Comparison of ENCODE assay signal across 8 cellular contexts in genomic region chr1:35869245-35869950, GRCh38. TPM values are rescaled to one million over a fixed set of nuclear protein-coding genes. Genes with fewer than 3 reads are reported as not detected.
DNase-seq lines count a peak whose midpoint lies in the region; ATAC-seq, FAIRE-seq and TF ChIP-seq lines count a peak whose summit lies in the region.
"Not testable (repeated sequence)": the region's sequence is repeated elsewhere in the genome, so short reads cannot be mapped to it uniquely, and the experiment has no call there.

No MANE protein-coding gene starts in this region.

- not testable (repeated sequence) for H2BK120ac ChIP-seq in trophoblast cell (ENCODE audit: insufficient read depth, low read length, poor library complexity)

- H3K14ac ChIP-seq in trophoblast cell (ENCODE audit: low read length): not testable (repeated sequence)

- not testable (repeated sequence) for H3K18ac ChIP-seq in trophoblast cell (ENCODE audit: low read length)

- not testable (repeated sequence) for H3K9me3 ChIP-seq in CD8-positive, alpha-beta memory T cell (ENCODE audit: low read length); ES-I3 (ENCODE audit: control insufficient read depth, insufficient read depth, low read length); NT2/D1 (ENCODE audit: insufficient read depth, low read length); K562 (replicated peaks; ENCODE audit: control insufficient read depth, insufficient read depth, low read depth, low read length); trophoblast cell (ENCODE audit: insufficient read depth, low read depth, low read length)

- peak overlapping the region; percentile 57 for H4K12ac ChIP-seq in trophoblast cell (ENCODE audit: low read depth, low read length)

- H3K4me3 ChIP-seq in CD8-positive, alpha-beta memory T cell (ENCODE audit: low read length); trophoblast cell (ENCODE audit: low read depth, low read length): not testable (repeated sequence)
- peak overlapping the region; percentile 94 for H3K4me3 ChIP-seq in NT2/D1 (ENCODE audit: insufficient read length, low read depth)
- H3K4me3 ChIP-seq in K562: peak overlapping the region; percentile 45

- TSS peak; percentile 97 for BruUV-seq in K562 (replicated peaks; lab: Mats Ljungman, UMichigan)

- H3K9me1 ChIP-seq in K562 (ENCODE audit: control insufficient read depth, insufficient read depth, low read length): not testable (repeated sequence)

- not testable (repeated sequence) for H3K23ac ChIP-seq in trophoblast cell (ENCODE audit: low read length)

- H3K4me3 Mint-ChIP-seq in CD8-positive, alpha-beta memory T cell: not testable (repeated sequence)
- H3K4me3 Mint-ChIP-seq in HFFc6: peak overlapping the region; percentile 22; the same call in 1 of the 2 replicates

- not testable (repeated sequence) for H2BK12ac ChIP-seq in trophoblast cell (ENCODE audit: low read length)

- WGBS in K562 (ENCODE audit: insufficient coverage, low coverage, missing lambda C conversion rate): 31% methylated on average over 26 of the region's 34 CpGs
- WGBS in trophoblast cell (ENCODE audit: extremely low coverage, insufficient coverage, insufficient read length): no CpG with 5 or more reads among the region's 34 CpGs

- not testable (repeated sequence) for H2AK5ac ChIP-seq in trophoblast cell (ENCODE audit: low read length)

- not testable (repeated sequence) for H4K20me1 ChIP-seq in K562 (replicated peaks; ENCODE audit: control insufficient read depth, insufficient read depth, low read length)

- H3K9ac ChIP-seq in ES-I3 (ENCODE audit: low read depth, low read length) (peak overlapping the region; percentile 20; the same call in 1 of the 2 replicates), NT2/D1 (ENCODE audit: insufficient read length, low read depth) (peak overlapping the region; percentile 93), K562 (ENCODE audit: insufficient read depth in 1 of 2, low read depth in 2 of 2, low read length in 2 of 2) (peak overlapping the region; percentile 70 to 77)
- not testable (repeated sequence) for H3K9ac ChIP-seq in trophoblast cell (ENCODE audit: low read length)

- CTCF ChIA-PET in CD8-positive, alpha-beta memory T cell (lab: Charles Lee): interaction anchor here (1.0 kb wide), 1 partner anchor 14 kb away, joined by 3 read pairs; the partner anchor contains the start of gene AGO1
- CTCF ChIA-PET in K562 (lab: Yijun Ruan, JAX; ENCODE audit: low intra/inter-chr PET ratio): not testable (repeated sequence)

- not testable (repeated sequence) for H3K27me3 Mint-ChIP-seq in CD8-positive, alpha-beta memory T cell; HFFc6 (ENCODE audit: insufficient read depth)

- H3K36me3 Mint-ChIP-seq in CD8-positive, alpha-beta memory T cell; HFFc6 (ENCODE audit: low read depth): not testable (repeated sequence)

- TF ChIP-seq EP300 in K562 (IDR thresholded peaks at IDR 0.05; ENCODE audit: low read length): not testable (repeated sequence)

- not testable (repeated sequence) for H3K4ac ChIP-seq in trophoblast cell (ENCODE audit: low read depth, low read length)

- H3K27ac Mint-ChIP-seq in CD8-positive, alpha-beta memory T cell; HFFc6: not testable (repeated sequence)

- H2AFZ ChIP-seq in K562 (ENCODE audit: low read depth, low read length): peak overlapping the region; percentile 80
- not testable (repeated sequence) for H2AFZ ChIP-seq in trophoblast cell (ENCODE audit: insufficient read depth, low read length, poor library complexity)

- not testable (repeated sequence) for H3K27me3 ChIP-seq in CD8-positive, alpha-beta memory T cell (ENCODE audit: insufficient read depth, low read length, poor library complexity, severe bottlenecking); NT2/D1 (ENCODE audit: insufficient read depth, insufficient read length); K562 (ENCODE audit: control insufficient read depth in 2 of 2, insufficient read depth in 2 of 2, low read length in 2 of 2); trophoblast cell (ENCODE audit: insufficient read depth, low read length)

- peak overlapping the region; percentile 77 for H3K4me2 ChIP-seq in K562 (ENCODE audit: insufficient read depth, low read length)
- H3K4me2 ChIP-seq in trophoblast cell (ENCODE audit: low read length): not testable (repeated sequence)

- intact Hi-C loops in K562 (cut with micrococcal nuclease): loop anchor here (1.0 kb wide), 1 partner anchor 13 kb away; no protein-coding TSS in a partner anchor

- H2BK5ac ChIP-seq in trophoblast cell (ENCODE audit: low read depth, low read length, poor library complexity): not testable (repeated sequence)

- not testable (repeated sequence) for H3K79me1 ChIP-seq in trophoblast cell (ENCODE audit: low read length)

- peak overlapping the region; percentile 24 for H3K27ac ChIP-seq in CD8-positive, alpha-beta memory T cell (ENCODE audit: low read depth, low read length)
- H3K27ac ChIP-seq in K562 (ENCODE audit: extremely low read depth, low read depth, low read length): peak overlapping the region; percentile 82
- not testable (repeated sequence) for H3K27ac ChIP-seq in trophoblast cell (ENCODE audit: low read depth, low read length)

- TF ChIP-seq RAD21 in K562 (CRISPR knock-in tag; conservative IDR thresholded peaks at IDR 0.05 in 1 of 2, IDR thresholded peaks at IDR 0.05 in 1 of 2): not testable (repeated sequence)

- not testable (repeated sequence) for H3K4me1 ChIP-seq in CD8-positive, alpha-beta memory T cell (ENCODE audit: insufficient read depth, low read length); ES-I3 (ENCODE audit: insufficient read depth, low read length); NT2/D1 (ENCODE audit: insufficient read depth, insufficient read length); K562 (replicated peaks in 1 of 2; ENCODE audit: control insufficient read depth in 2 of 2, insufficient read depth in 2 of 2, low read length in 2 of 2); trophoblast cell (ENCODE audit: control insufficient read depth in 1 of 2, insufficient read depth in 2 of 2, low read length in 2 of 2)

- not testable (repeated sequence) for H4K91ac ChIP-seq in trophoblast cell (ENCODE audit: low read depth, low read length)

- H3K9me3 Mint-ChIP-seq in CD8-positive, alpha-beta memory T cell; HFFc6: not testable (repeated sequence)

- FAIRE-seq in K562 (lab: Jason Lieb, UNC): peak; percentile 94

- not testable (repeated sequence) for H3K4me1 Mint-ChIP-seq in CD8-positive, alpha-beta memory T cell; HFFc6 (ENCODE audit: low read depth)

- in situ Hi-C loops in K562 (cut with MboI): not testable (repeated sequence)

- POLR2A ChIA-PET in CD8-positive, alpha-beta memory T cell (lab: Charles Lee): not testable (repeated sequence)
- POLR2A ChIA-PET in K562 (lab: Yijun Ruan, JAX): interaction anchor here (0.6 to 2.1 kb wide), 8 partner anchors 9 to 695 kb away, joined by 3 to 19 read pairs (median 4); no protein-coding TSS in a partner anchor

- ATAC-seq in K562: peak; percentile 96

- peaks cover 48% of the 10 kb centered on the region for H3K79me2 ChIP-seq in K562 (ENCODE audit: control insufficient read depth, insufficient read depth, low read length)
- H3K79me2 ChIP-seq in trophoblast cell (ENCODE audit: control insufficient read depth, insufficient read depth, low read length, poor library complexity): not testable (repeated sequence)

- H3K36me3 ChIP-seq in CD8-positive, alpha-beta memory T cell (ENCODE audit: insufficient read depth, low read length); ES-I3 (ENCODE audit: insufficient read depth, low read length); trophoblast cell (ENCODE audit: control insufficient read depth in 1 of 2, insufficient read depth in 2 of 2, low read length in 2 of 2): not testable (repeated sequence)
- H3K36me3 ChIP-seq in NT2/D1 (ENCODE audit: insufficient read depth, insufficient read length, low read length): peaks cover 22% of the 10 kb centered on the region
- H3K36me3 ChIP-seq in K562 (ENCODE audit: control insufficient read depth, insufficient read depth, low read length): peaks cover 16% of the 10 kb centered on the region; the same call in 2 of the 3 replicates

- DNase-seq in CD8-positive, alpha-beta memory T cell; HFFc6: not testable (repeated sequence)
- peak; percentile 98 for DNase-seq in NT2/D1 (ENCODE audit: low read depth, low spot score)
- peak; percentile 83 to 98 (median 88) for DNase-seq in K562 (ENCODE audit: extremely low read depth in 1 of 4, low spot score in 3 of 4)
- peak; percentile 15 for DNase-seq in foreskin melanocyte
- peak; percentile 30 for DNase-seq in iPS-NIHi7 (ENCODE audit: extremely low spot score)
- DNase-seq in trophoblast cell: peak; percentile 56 to 84

- TF ChIP-seq POLR2A in K562 (conservative IDR thresholded peaks at IDR 0.05): peak; percentile 93

- not testable (repeated sequence) for H4K8ac ChIP-seq in trophoblast cell (ENCODE audit: low read depth, low read length)

- not testable (repeated sequence) for TF ChIP-seq CTCF in HFFc6 (IDR thresholded peaks at IDR 0.05); K562 (IDR thresholded peaks at IDR 0.05 in 2 of 3, conservative IDR thresholded peaks at IDR 0.05 in 1 of 3; ENCODE audit: insufficient read depth in 2 of 3, low read depth in 1 of 3, low read length in 3 of 3)

RNA-seq across cellular contexts. Expression of gene AGO1, which starts 13.6 kb away (rescaled TPM):
- total RNA-seq in CD8-positive, alpha-beta memory T cell: 10 to 100 TPM; 41.0 to 41.6 TPM
- 9.4 TPM for polyA plus RNA-seq in CD8-positive, alpha-beta memory T cell
- 10 to 100 TPM; 24.7 to 30.6 (median 27.4) TPM for total RNA-seq in HFFc6 (2021; fragmentation: NEBNext Ultra II Directional; extraction: Animal tissue kit (Norgen Biotek cat#: 25700))
- 74.1 and 88.4 TPM in 2 replicates for total RNA-seq in K562 (2011; cell fraction: chromatin; rRNA removed; ENCODE audit: low replicate concordance)
- 28.0 and 34.0 TPM in 2 replicates for total RNA-seq in K562 (2011; cell fraction: nucleolus; rRNA removed)
- 60.8 and 97.1 TPM in 2 replicates for total RNA-seq in K562 (2011; cell fraction: nucleoplasm; rRNA removed)
- total RNA-seq in K562 (2014; rRNA removed) (26.0 and 30.2 TPM in 2 replicates), K562 (2014; rRNA removed; fragmentation: Illumina TruSeq; extraction: Trizol) (27.4 and 29.5 TPM in 2 replicates), K562 (2015; rRNA removed; fragmentation: Illumina TruSeq; extraction: Trizol) (26.1 and 26.5 TPM in 2 replicates), K562 (2021) (59.4 and 64.2 TPM in 2 replicates)
- polyA plus RNA-seq in K562 (2011; rRNA removed) (21.2 and 25.7 TPM in 2 replicates), K562 (2014; fragmentation: Illumina TruSeq; extraction: Trizol) (25.7 and 27.1 TPM in 2 replicates), K562 (2014; fragmentation: Nextera tagmentation; extraction: Ambion mirVana) (10 to 100 TPM in 1 of 2 experiments, 1 to 10 TPM in 1; 7.3 to 13.3 TPM), K562 (2014; rRNA removed) (20.8 and 21.2 TPM in 2 replicates)
- 23.0 and 25.9 TPM in 2 replicates for polyA plus RNA-seq in K562 (2011; cell fraction: cytosol; rRNA removed)
- 51.2 and 62.9 TPM in 2 replicates for polyA plus RNA-seq in K562 (2011; cell fraction: nucleus; rRNA removed)
- polyA plus RNA-seq in K562 (2012): 12.8 and 19.1 TPM in 2 replicates
- 54.8 and 61.7 TPM in 2 replicates for polyA minus RNA-seq in K562 (2011; rRNA and poly(A)+ RNA removed)
- 44.2 and 50.2 TPM in 2 replicates for polyA minus RNA-seq in K562 (2011; cell fraction: cytosol; rRNA and poly(A)+ RNA removed)
- 21.4 and 34.9 TPM in 2 replicates for polyA minus RNA-seq in K562 (2011; cell fraction: nucleus; rRNA and poly(A)+ RNA removed)
- 13.1 and 13.5 TPM in 2 replicates for polyA plus RNA-seq in trophoblast cell (2013)
